In genomic region chr2:127404466-127405251, GRCh38 we compare ENCODE assay signal across 14 cellular contexts. TPM values are rescaled to one million over a fixed set of nuclear protein-coding genes. Genes with fewer than 3 reads are reported as not detected.
A peak's percentile ranks its signal among the peaks of the same experiment; 100 is the strongest.
DNase-seq lines count a peak whose midpoint lies in the region; ATAC-seq, FAIRE-seq and TF ChIP-seq lines count a peak whose summit lies in the region.
"Had no signal": no experiment of that assay in that cellular context is flagged by ENCODE, and none has a peak within 500 bp of the region (broad histone marks: within the 10 kb centered on the region; RNA-seq: fewer than 3 reads in every experiment).

No MANE protein-coding gene starts in this region.

- peaks cover 26% of the 10 kb centered on the region for H3K4me1 ChIP-seq in endothelial cell of umbilical vein (ENCODE audit: control insufficient read depth, extremely low read depth, insufficient read depth, low read length)
- H3K4me1 ChIP-seq in psoas muscle: peaks cover 18% of the 10 kb centered on the region

- H3K4me2 ChIP-seq in endothelial cell of umbilical vein (ENCODE audit: insufficient read depth, low read length): no peak overlapping the region

- H3K27me3 Mint-ChIP-seq in activated T-helper 2 cell treated with anti-CD3 and anti-CD28 coated beads, Interferon-gamma antibody, Interleukin-2, Interleukin-4, amounts not matched to agents 10 μg/mL and 5 μg/mL and 100 μg/mL, durations not matched to agents 14 hours and 24 hours and 36 hours (ENCODE audit: low read depth): peaks cover 4% of the 10 kb centered on the region
- H3K27me3 Mint-ChIP-seq: IgD-negative memory B cell, T-cell had no signal

- H3K27ac Mint-ChIP-seq in activated T-helper 2 cell treated with anti-CD3 and anti-CD28 coated beads, Interferon-gamma antibody, Interleukin-2, Interleukin-4, amounts not matched to agents 10 μg/mL and 5 μg/mL and 100 μg/mL, durations not matched to agents 14 hours and 24 hours and 36 hours: no peak overlapping the region
- H3K27ac Mint-ChIP-seq: T-cell had no signal

- peak overlapping the region; percentile 50 for H2AFZ ChIP-seq in endothelial cell of umbilical vein (ENCODE audit: low read depth, low read length)

- WGBS in psoas muscle, 3 donors: 82 to 86% (median 85%) methylated on average over 7 of the region's 7 CpGs

- no peak overlapping the region for H3K9ac ChIP-seq in endothelial cell of umbilical vein (replicated peaks; ENCODE audit: extremely low read depth, insufficient read depth, low read length)

- H3K9me3 ChIP-seq in endothelial cell of umbilical vein (replicated peaks; ENCODE audit: control insufficient read depth, insufficient read depth, low read length) (no peaks in the 10 kb centered on the region), psoas muscle (no peaks in the 10 kb centered on the region)

- dilution Hi-C loops in endothelial cell of umbilical vein (cut with MboI; ENCODE audit: extremely low pct_ligation_motif_present, low sequenced_read_pairs): no loop called here

- H3K27me3 ChIP-seq in endothelial cell of umbilical vein (ENCODE audit: control insufficient read depth in 2 of 2, insufficient read depth in 2 of 2, low read length in 2 of 2) (no peaks in the 10 kb centered on the region), psoas muscle (ENCODE audit: insufficient read depth in 3 of 3, low read length in 2 of 3) (no peaks in the 10 kb centered on the region)

- no peaks in the 10 kb centered on the region for H3K36me3 Mint-ChIP-seq in activated T-helper 2 cell treated with anti-CD3 and anti-CD28 coated beads, Interferon-gamma antibody, Interleukin-2, Interleukin-4, amounts not matched to agents 10 μg/mL and 5 μg/mL and 100 μg/mL, durations not matched to agents 14 hours and 24 hours and 36 hours (ENCODE audit: low read depth)
- H3K36me3 Mint-ChIP-seq: IgD-negative memory B cell, T-cell had no signal

- intact Hi-C loops in endothelial cell of umbilical vein (cut with micrococcal nuclease): no loop called here
- intact Hi-C loops in psoas muscle (cut with DNase I): no loop called here
- intact Hi-C loops in activated T-helper 2 cell treated with anti-CD3 and anti-CD28 coated beads, Interferon-gamma antibody, Interleukin-2, Interleukin-4, amounts not matched to agents 10 μg/mL and 5 μg/mL and 100 μg/mL, durations not matched to agents 14 hours and 24 hours and 36 hours (cut with micrococcal nuclease): no loop called here

- H3K4me3 ChIP-seq in endothelial cell of umbilical vein (replicated peaks in 1 of 3; ENCODE audit: insufficient read depth in 1 of 3, low read depth in 1 of 3, low read length in 3 of 3) (no peak overlapping the region), psoas muscle (no peak overlapping the region)

- no peak overlapping the region for H3K27ac ChIP-seq in endothelial cell of umbilical vein (ENCODE audit: insufficient read depth, low read depth, low read length)
- peak overlapping the region; percentile 96 for H3K27ac ChIP-seq in psoas muscle

- H3K4me3 Mint-ChIP-seq in activated T-helper 2 cell treated with anti-CD3 and anti-CD28 coated beads, Interferon-gamma antibody, Interleukin-2, Interleukin-4, amounts not matched to agents 10 μg/mL and 5 μg/mL and 100 μg/mL, durations not matched to agents 14 hours and 24 hours and 36 hours (ENCODE audit: low read depth): no peak overlapping the region
- H3K4me3 Mint-ChIP-seq: T-cell had no signal

- DNase-seq in CD1c-positive myeloid dendritic cell (ENCODE audit: extremely low spot score): peak; percentile 86
- DNase-seq in NOMO-1 treated with dmso at 0.1 percent for 144 hours (lab: John Stamatoyannopoulos, UW; ENCODE audit: unreplicated experiment): peak; percentile 60
- DNase-seq in endothelial cell of umbilical vein (ENCODE audit: low read depth, low spot score): peak; percentile 9
- no peak for DNase-seq in psoas muscle
- DNase-seq in activated T-helper 2 cell treated with anti-CD3 and anti-CD28 coated beads, Interferon-gamma antibody, Interleukin-2, Interleukin-4, amounts not matched to agents 10 μg/mL and 5 μg/mL and 100 μg/mL, durations not matched to agents 14 hours and 24 hours and 36 hours (ENCODE audit: low spot score): no peak
- no peak for DNase-seq in NCI-H146 treated with DMSO at 0.1 percent for 48 hours (lab: John Stamatoyannopoulos, UW; ENCODE audit: unreplicated experiment)
- DNase-seq in DMS79 treated with DMSO at 0.1 percent for 48 hours (lab: John Stamatoyannopoulos, UW): no peak
- DNase-seq: activated effector memory CD4-positive, alpha-beta T cell treated with anti-CD3 and anti-CD28 coated beads, Interleukin-2, amount 50 U/mL, for 16 hours; NCI-H1417 treated with DMSO at 0.1 percent for 48 hours; NCI-H345; T-cell had no signal

- TF ChIP-seq CTCF in endothelial cell of umbilical vein (IDR thresholded peaks at IDR 0.05; ENCODE audit: extremely low read depth in 1 of 2, insufficient read depth in 1 of 2, low read depth in 1 of 2, low read length in 2 of 2) (no peak), psoas muscle (IDR thresholded peaks at IDR 0.05) (no peak)

- H3K36me3 ChIP-seq in endothelial cell of umbilical vein (ENCODE audit: control insufficient read depth in 2 of 2, extremely low read depth in 1 of 2, insufficient read depth in 2 of 2, low read length in 2 of 2) (no peaks in the 10 kb centered on the region), psoas muscle (ENCODE audit: insufficient read depth in 1 of 2, low read depth in 1 of 2) (no peaks in the 10 kb centered on the region)

- POLR2A ChIA-PET in endothelial cell of umbilical vein (lab: Charles Lee): no interaction called here

- peak; percentile 59 for FAIRE-seq in endothelial cell of umbilical vein (lab: Jason Lieb, UNC)

- no peaks in the 10 kb centered on the region for H3K9me1 ChIP-seq in endothelial cell of umbilical vein (replicated peaks; ENCODE audit: control insufficient read depth, extremely low read depth, insufficient read depth, low read length)

- no TSS peak for BruUV-seq in endothelial cell of umbilical vein (replicated peaks; lab: Mats Ljungman, UMichigan)

- no peaks in the 10 kb centered on the region for H3K9me3 Mint-ChIP-seq in activated T-helper 2 cell treated with anti-CD3 and anti-CD28 coated beads, Interferon-gamma antibody, Interleukin-2, Interleukin-4, amounts not matched to agents 10 μg/mL and 5 μg/mL and 100 μg/mL, durations not matched to agents 14 hours and 24 hours and 36 hours
- H3K9me3 Mint-ChIP-seq: IgD-negative memory B cell, T-cell had no signal

- no peaks in the 10 kb centered on the region for H3K79me2 ChIP-seq in endothelial cell of umbilical vein (ENCODE audit: control insufficient read depth, insufficient read depth, low read length)

- no peak for TF ChIP-seq POLR2A in endothelial cell of umbilical vein (IDR thresholded peaks at IDR 0.05; ENCODE audit: low read depth, low read length)

- H3K4me1 Mint-ChIP-seq in activated T-helper 2 cell treated with anti-CD3 and anti-CD28 coated beads, Interferon-gamma antibody, Interleukin-2, Interleukin-4, amounts not matched to agents 10 μg/mL and 5 μg/mL and 100 μg/mL, durations not matched to agents 14 hours and 24 hours and 36 hours (ENCODE audit: low read depth): peaks cover 29% of the 10 kb centered on the region

- no peak for ATAC-seq in psoas muscle
- no peak for ATAC-seq in GM18517 (IDR thresholded peaks at IDR 0.05; ENCODE audit: unreplicated experiment)
- ATAC-seq: T-cell had no signal

- CTCF ChIA-PET in endothelial cell of umbilical vein (lab: Charles Lee): interaction anchor here (1.0 to 1.5 kb wide), 2 partner anchors 9 to 23 kb away, joined by 3 to 4 read pairs; no protein-coding TSS in a partner anchor

- H4K20me1 ChIP-seq in endothelial cell of umbilical vein (replicated peaks; ENCODE audit: control insufficient read depth, extremely low read depth, insufficient read depth, low read length): no peaks in the 10 kb centered on the region

TF ChIP-seq in endothelial cell of umbilical vein, 7 proteins besides CTCF, POLR2A, EP300 and RAD21 (continues in another document):
- TF ChIP-seq FOS (IDR thresholded peaks at IDR 0.05; ENCODE audit: borderline replicate concordance, insufficient read depth, low read length) (no peak), MYC (IDR thresholded peaks at IDR 0.05; ENCODE audit: low read depth, low read length) (no peak), POLR2AphosphoS5 (IDR thresholded peaks at IDR 0.05; ENCODE audit: insufficient read depth, low read depth, low read length) (no peak), EZH2 (IDR thresholded peaks at IDR 0.05; ENCODE audit: borderline replicate concordance, low read depth, low read length, severe bottlenecking) (no peak), JUN (IDR thresholded peaks at IDR 0.05; ENCODE audit: borderline replicate concordance, insufficient read depth, insufficient read length, low read depth) (no peak)

RNA-seq across cellular contexts. Expression of gene PROC, which starts 13.6 kb away (rescaled TPM):
- total RNA-seq in endothelial cell of umbilical vein (not detected in 2 replicates), psoas muscle (under 1 TPM in 1 of 4 donors, not detected in 3; 0.60 TPM)
- polyA plus RNA-seq in endothelial cell of umbilical vein (0.06 TPM in 1 of 2 replicates, not detected in the other), psoas muscle (under 1 TPM in 1 of 3 donors, not detected in 2; 0.05 TPM)
- polyA plus RNA-seq in endothelial cell of umbilical vein (2011; cell fraction: cytosol; rRNA removed): not detected in 2 replicates
- 0.18 TPM in 1 of 2 replicates, not detected in the other for polyA plus RNA-seq in endothelial cell of umbilical vein (2011; cell fraction: nucleus; rRNA removed)
- 0.13 TPM in 1 of 2 replicates, not detected in the other for polyA plus RNA-seq in endothelial cell of umbilical vein (2012)
- polyA minus RNA-seq in endothelial cell of umbilical vein: not detected in 2 replicates
- polyA minus RNA-seq in endothelial cell of umbilical vein (2011; cell fraction: cytosol; rRNA and poly(A)+ RNA removed): not detected
- polyA minus RNA-seq in endothelial cell of umbilical vein (2011; cell fraction: nucleus; rRNA and poly(A)+ RNA removed): not detected in 2 replicates
- total RNA-seq in activated T-helper 2 cell treated with anti-CD3 and anti-CD28 coated beads, Interferon-gamma antibody, Interleukin-2, Interleukin-4, amounts not matched to agents 10 μg/mL and 5 μg/mL and 100 μg/mL, durations not matched to agents 14 hours and 24 hours and 36 hours: not detected in 2 replicates
- total RNA-seq: glomerular endothelial cell had no signal
- polyA plus RNA-seq: IgD-negative memory B cell had no signal

RNA-seq across cellular contexts. Expression of gene MAP3K2, which starts 16.9 kb away (rescaled TPM):
- total RNA-seq in endothelial cell of umbilical vein (20.5 and 25.7 TPM in 2 replicates), psoas muscle (10 to 100 TPM; 25.9 to 37.1 (median 30.9) TPM)
- polyA plus RNA-seq in endothelial cell of umbilical vein (2.6 and 3.4 TPM in 2 replicates), psoas muscle (10 to 100 TPM in 1 of 3 donors, 1 to 10 TPM in 2; 4.2 to 11.7 (median 7.2) TPM)
- polyA plus RNA-seq in endothelial cell of umbilical vein (2011; cell fraction: cytosol; rRNA removed): 3.4 TPM in 2 replicates
- polyA plus RNA-seq in endothelial cell of umbilical vein (2011; cell fraction: nucleus; rRNA removed): 11.8 and 12.3 TPM in 2 replicates
- polyA plus RNA-seq in endothelial cell of umbilical vein (2012): 7.5 and 7.7 TPM in 2 replicates
- 14.2 and 20.6 TPM in 2 replicates for polyA minus RNA-seq in endothelial cell of umbilical vein
- polyA minus RNA-seq in endothelial cell of umbilical vein (2011; cell fraction: cytosol; rRNA and poly(A)+ RNA removed): 39.7 TPM
- polyA minus RNA-seq in endothelial cell of umbilical vein (2011; cell fraction: nucleus; rRNA and poly(A)+ RNA removed): 20.2 and 21.3 TPM in 2 replicates
- total RNA-seq in activated T-helper 2 cell treated with anti-CD3 and anti-CD28 coated beads, Interferon-gamma antibody, Interleukin-2, Interleukin-4, amounts not matched to agents 10 μg/mL and 5 μg/mL and 100 μg/mL, durations not matched to agents 14 hours and 24 hours and 36 hours: 49.6 and 51.3 TPM in 2 replicates

Comparison
In these comparisons a context has a peak if more than half of its experiments do, and no peak if none do; other contexts are left out.
1. DNase-seq: peak in CD1c-positive myeloid dendritic cell (single experiment), NOMO-1 treated with dmso at 0.1 percent for 144 hours (single experiment) and endothelial cell of umbilical vein (single experiment); none in psoas muscle (0 of 2), activated T-helper 2 cell treated with anti-CD3 and anti-CD28 coated beads, Interferon-gamma antibody, Interleukin-2, Interleukin-4, amounts not matched to agents 10 μg/mL and 5 μg/mL and 100 μg/mL, durations not matched to agents 14 hours and 24 hours and 36 hours (single experiment), NCI-H146 treated with DMSO at 0.1 percent for 48 hours (single experiment) and DMS79 treated with DMSO at 0.1 percent for 48 hours (single experiment).